17 cellular contexts compared by ENCODE assay signal in genomic region chr12:54131641-54132280, GRCh38. TPM values are rescaled to one million over a fixed set of nuclear protein-coding genes. Genes with fewer than 3 reads are reported as not detected.
A peak's percentile ranks its signal among the peaks of the same experiment; 100 is the strongest.
DNase-seq lines count a peak whose midpoint lies in the region; ATAC-seq, FAIRE-seq and TF ChIP-seq lines count a peak whose summit lies in the region.
"Had no signal": no experiment of that assay in that cellular context is flagged by ENCODE, and none has a peak within 500 bp of the region (broad histone marks: within the 10 kb centered on the region; RNA-seq: fewer than 3 reads in every experiment).

No MANE protein-coding gene starts in this region.

- DNase-seq in EL, result peak; percentile 45
- DNase-seq in WERI-Rb-1, result no peak
- peak; percentile 55 for DNase-seq in kidney
- DNase-seq in stomach, result peak; percentile 48
- DNase-seq in effector memory CD8-positive, alpha-beta T cell, result no peak
- no peak for DNase-seq in T-helper 9 cell
- DNase-seq: DMS153, H9, MV-4-11, NCI-H1436, NCI-H2029 treated with DMSO at 0.1 percent for 48 hours, NCI-H510A, Right ventricle myocardium superior, SK-N-SH had no signal

- peak overlapping the region; percentile 91 for H3K27ac ChIP-seq in WERI-Rb-1
- no peak overlapping the region for H3K27ac ChIP-seq in kidney (ENCODE audit: low read depth in 2 of 2, low read length in 2 of 2)
- H3K27ac ChIP-seq in stomach, result peak overlapping the region; percentile 87 to 96 (median 92)
- H3K27ac ChIP-seq: C4-2B had no signal

- no peak overlapping the region for H3K27ac Mint-ChIP-seq in effector memory CD8-positive, alpha-beta T cell
- H3K27ac Mint-ChIP-seq: H9 had no signal

- peaks cover 37 to 38% of the 10 kb centered on the region in 2 donors for H3K27me3 Mint-ChIP-seq in effector memory CD8-positive, alpha-beta T cell

- no peak for FAIRE-seq in kidney (lab: Jason Lieb, UNC)
- FAIRE-seq: RCC 7860 had no signal

- H3K4me3 Mint-ChIP-seq in effector memory CD8-positive, alpha-beta T cell, result no peak overlapping the region
- H3K4me3 Mint-ChIP-seq: H9 had no signal

- no peak for TF ChIP-seq POLR2A in stomach (IDR thresholded peaks at IDR 0.05)

- no peak for TF ChIP-seq EP300 in stomach (IDR thresholded peaks at IDR 0.05)

- intact Hi-C loops in kidney (cut with DNase I) (loop anchor here (10.0 kb wide), 1 partner anchor 97 kb away; the partner anchor contains the start of gene HOXC5), stomach (cut with DNase I; ENCODE audit: low total_unique reads) (no loop called here)

- WGBS in stomach, 5 donors, result 14 to 49% (median 30%) methylated on average over 9 of the region's 9 CpGs

- H3K9me3 ChIP-seq in WERI-Rb-1 (ENCODE audit: severe bottlenecking) (no peaks in the 10 kb centered on the region), kidney (ENCODE audit: control insufficient read depth in 1 of 2, low read length in 2 of 2) (no peaks in the 10 kb centered on the region), stomach (no peaks in the 10 kb centered on the region)
- H3K9me3 ChIP-seq: SK-N-SH had no signal

- H3K4me1 ChIP-seq in kidney (ENCODE audit: control insufficient read depth in 1 of 2, insufficient read depth in 1 of 2, low read depth in 1 of 2, low read length in 2 of 2) (peaks cover 7 to 24% of the 10 kb centered on the region in 2 donors), stomach (peaks cover 72 to 98% (median 88%) of the 10 kb centered on the region in 4 donors)

- H3K4me1 Mint-ChIP-seq in effector memory CD8-positive, alpha-beta T cell (ENCODE audit: low read depth in 2 of 2), result peaks cover 2 to 6% of the 10 kb centered on the region in 2 donors

- H3K9me3 Mint-ChIP-seq in effector memory CD8-positive, alpha-beta T cell, result no peaks in the 10 kb centered on the region
- H3K9me3 Mint-ChIP-seq: H9 had no signal

- H3K36me3 ChIP-seq in WERI-Rb-1, result peaks cover 37% of the 10 kb centered on the region
- no peaks in the 10 kb centered on the region for H3K36me3 ChIP-seq in kidney (ENCODE audit: control insufficient read depth in 1 of 2, insufficient read depth in 2 of 2, low read length in 2 of 2)
- H3K36me3 ChIP-seq in stomach, result peaks cover 6 to 11% (median 8%) of the 10 kb centered on the region in 4 donors

- H3K27me3 ChIP-seq in WERI-Rb-1 (ENCODE audit: insufficient read depth, low read depth, severe bottlenecking) (no peaks in the 10 kb centered on the region), stomach (peaks cover 0 to 20% (median 0%) of the 10 kb centered on the region in 3 donors)

- H3K9ac ChIP-seq in kidney (ENCODE audit: low read length in 2 of 2), result no peak overlapping the region
- H3K9ac ChIP-seq: SK-N-SH had no signal

- H3K36me3 Mint-ChIP-seq in effector memory CD8-positive, alpha-beta T cell (ENCODE audit: insufficient read depth), result no peaks in the 10 kb centered on the region

- no peak for TF ChIP-seq CTCF in WERI-Rb-1 (IDR thresholded peaks at IDR 0.05; ENCODE audit: low read depth, low read length)
- TF ChIP-seq CTCF in kidney (IDR thresholded peaks at IDR 0.05; ENCODE audit: borderline replicate concordance, extremely low read depth, insufficient read depth), result no peak
- no peak for TF ChIP-seq CTCF in stomach (IDR thresholded peaks at IDR 0.05)

- H3K4me3 ChIP-seq in WERI-Rb-1 (ENCODE audit: low read depth, low read length) (no peak overlapping the region), kidney (ENCODE audit: low read length in 2 of 2) (no peak overlapping the region), stomach (no peak overlapping the region)

- no peak for ATAC-seq in effector memory CD8-positive, alpha-beta T cell (replicated peaks)
- ATAC-seq in GM21737 (IDR thresholded peaks at IDR 0.05; ENCODE audit: unreplicated experiment), result no peak

RNA-seq across cellular contexts. Expression of gene SMUG1, which starts 57.0 kb away (rescaled TPM):
- total RNA-seq in kidney (27.6 TPM), stomach (10 to 100 TPM; 15.4 to 79.4 (median 31.0) TPM)
- polyA plus RNA-seq in kidney (ENCODE audit: insufficient read depth, low read depth, low replicate concordance) (68.3 TPM), stomach (10 to 100 TPM; 34.0 to 71.3 (median 70.3) TPM)

Comparison
In these comparisons a context has a peak if more than half of its experiments do, and no peak if none do; other contexts are left out.
1. DNase-seq: peak in EL (single experiment), kidney (single experiment) and stomach (single experiment); none in WERI-Rb-1 (single experiment), effector memory CD8-positive, alpha-beta T cell (0 of 3) and T-helper 9 cell (single experiment).
2. H3K27ac ChIP-seq: peak in WERI-Rb-1 (single experiment) and stomach (5 of 5); none in kidney (0 of 2).